ENCODE assay signal across 8 cellular contexts in the genomic region with DNA sequence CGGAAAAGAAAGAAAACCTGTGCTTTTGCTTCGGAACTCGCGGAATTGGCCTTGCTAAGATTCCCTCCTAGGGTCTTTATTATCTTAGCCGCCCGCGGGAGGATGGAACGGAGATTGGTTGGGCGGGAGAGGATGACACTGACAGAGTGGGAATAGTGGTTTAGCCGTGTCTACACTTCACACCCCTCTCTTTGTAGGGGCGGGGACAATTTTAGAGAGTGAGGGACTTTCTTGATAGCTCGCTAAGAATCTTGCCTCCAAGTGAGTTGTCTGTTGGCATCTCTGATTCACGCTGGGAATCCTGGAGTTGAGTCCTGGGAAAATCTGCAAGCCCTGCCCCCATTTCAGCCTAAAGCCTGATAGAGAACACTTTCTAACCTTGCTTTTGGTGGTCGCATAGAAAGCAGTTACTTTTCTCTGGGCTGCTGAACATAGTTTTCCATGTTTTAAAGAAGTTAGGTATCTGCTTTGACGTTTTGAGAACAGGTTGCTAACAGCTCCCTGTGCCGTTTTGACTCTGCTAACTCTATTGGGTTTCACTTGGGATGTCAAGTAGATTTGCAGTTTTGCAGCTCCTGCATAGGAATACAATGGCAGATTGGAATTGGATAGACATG.
A peak's percentile ranks its signal among the peaks of the same experiment; 100 is the strongest.
DNase-seq lines count a peak whose midpoint lies in the region; ATAC-seq, FAIRE-seq and TF ChIP-seq lines count a peak whose summit lies in the region.

No MANE protein-coding gene starts in this region.

- peak overlapping the region; percentile 99 for H3K4me3 Mint-ChIP-seq in nephron progenitor cell

- peaks cover 35% of the 10 kb centered on the region for H3K4me1 Mint-ChIP-seq in nephron progenitor cell

- H3K9me3 Mint-ChIP-seq in nephron progenitor cell = peaks cover 7% of the 10 kb centered on the region

- TF ChIP-seq CTCF in WI38 (IDR thresholded peaks at IDR 0.05; ENCODE audit: low read depth, low read length) = no peak
- no peak for TF ChIP-seq CTCF in nephron progenitor cell (IDR thresholded peaks at IDR 0.05)

- DNase-seq in activated CD4-positive, CD25-positive, alpha-beta regulatory T cell (lab: John Stamatoyannopoulos, UW) = no peak
- DNase-seq in HTR-8/SVneo (ENCODE audit: insufficient read length, low spot score) (peak; percentile 46), erythroblast (lab: John Stamatoyannopoulos, UW) (peak; percentile 74 to 78), nephron progenitor cell (peak; percentile 53), urothelium cell line (ENCODE audit: low spot score) (peak; percentile 38), NCI-H2196 (lab: John Stamatoyannopoulos, UW; ENCODE audit: unreplicated experiment) (no peak)

- no peak for TF ChIP-seq POLR2A in erythroblast (IDR thresholded peaks at IDR 0.05; ENCODE audit: low read length)

- peak; percentile 8 to 36 for ATAC-seq in activated CD4-positive, CD25-positive, alpha-beta regulatory T cell treated with anti-CD3 and anti-CD28 coated beads, Interleukin-2, amount 50 U/mL, for 24 hours

- peaks cover 4% of the 10 kb centered on the region for H3K27me3 Mint-ChIP-seq in nephron progenitor cell (ENCODE audit: low read depth, poor library complexity)

- H3K27ac Mint-ChIP-seq in nephron progenitor cell = peak overlapping the region; percentile 100

- H3K4me3 ChIP-seq in WI38 (ENCODE audit: low read depth, low read length) = peak overlapping the region; percentile 78

- FAIRE-seq in HTR-8/SVneo (lab: Jason Lieb, UNC) (no peak), urothelium cell line (lab: Jason Lieb, UNC) (no peak)

- peaks cover 22% of the 10 kb centered on the region for H3K36me3 Mint-ChIP-seq in nephron progenitor cell (ENCODE audit: low read depth)

Comparison
In these comparisons a context has a peak if more than half of its experiments do, and no peak if none do; other contexts are left out.
1. DNase-seq: peak in HTR-8/SVneo (single experiment), erythroblast (2 of 2), nephron progenitor cell (single experiment) and urothelium cell line (single experiment); none in activated CD4-positive, CD25-positive, alpha-beta regulatory T cell (0 of 4) and NCI-H2196 (single experiment).